In genomic region chr3:50552058-50552435, GRCh38 we compare ENCODE assay signal across 15 cellular contexts. TPM values are rescaled to one million over a fixed set of nuclear protein-coding genes. Genes with fewer than 3 reads are reported as not detected.
DNase-seq lines count a peak whose midpoint lies in the region; ATAC-seq and TF ChIP-seq lines count a peak whose summit lies in the region.
"Had no signal": no experiment of that assay in that cellular context is flagged by ENCODE, and none has a peak within 500 bp of the region (broad histone marks: within the 10 kb centered on the region; RNA-seq: fewer than 3 reads in every experiment).

No MANE protein-coding gene starts in this region.

- no peak overlapping the region for H3K18ac ChIP-seq in neuronal stem cell (ENCODE audit: low read length)

- H3K4me3 ChIP-seq in PC-3 (ENCODE audit: low read length): no peak overlapping the region
- H3K4me3 ChIP-seq in neuronal stem cell (ENCODE audit: low read length in 2 of 2): no peak overlapping the region
- H3K4me3 ChIP-seq: HAP-1 had no signal

- TF ChIP-seq CTCF in PC-3 (conservative IDR thresholded peaks at IDR 0.05; ENCODE audit: low read depth, low read length): 0 out of 2 replicates have a peak, but pooled peaks have one; percentile 9

- H3K9ac ChIP-seq in PC-3 (ENCODE audit: low read length) (no peak overlapping the region), neuronal stem cell (ENCODE audit: low read depth, low read length, poor library complexity) (no peak overlapping the region)

- no peaks in the 10 kb centered on the region for H3K79me1 ChIP-seq in neuronal stem cell (ENCODE audit: low read depth, low read length)

- no peak for ATAC-seq in PC-3

- CTCF ChIA-PET in PC-3 (lab: Charles Lee): no interaction called here

- intact Hi-C loops in PC-3 (cut with micrococcal nuclease): no loop called here

- no TSS peak for BruUV-seq in PC-3 (replicated peaks; lab: Mats Ljungman, UMichigan)

- H3K36me3 ChIP-seq in PC-3 (ENCODE audit: low read depth, low read length): no peaks in the 10 kb centered on the region
- H3K36me3 ChIP-seq in neuronal stem cell (replicated peaks in 1 of 2; ENCODE audit: control insufficient read depth in 2 of 2, insufficient read depth in 2 of 2, low read length in 2 of 2): no peaks in the 10 kb centered on the region
- H3K36me3 ChIP-seq: HAP-1 had no signal

- H4K8ac ChIP-seq in neuronal stem cell (ENCODE audit: low read depth, low read length): no peak overlapping the region

- H3K4me2 ChIP-seq in PC-3 (ENCODE audit: low read length): no peak overlapping the region
- H3K4me2 ChIP-seq in neuronal stem cell (ENCODE audit: insufficient read depth, low read length, poor library complexity, severe bottlenecking): no peak overlapping the region

- no peak overlapping the region for H2BK120ac ChIP-seq in neuronal stem cell (ENCODE audit: low read depth, low read length)

- no peaks in the 10 kb centered on the region for H3F3A ChIP-seq in PC-3 (ENCODE audit: low read length, unreplicated experiment)

- no CpG with 5 or more reads among the region's 5 CpGs for WGBS in neuronal stem cell (ENCODE audit: extremely low coverage in 2 of 2, insufficient read length in 2 of 2, insufficient replicate concordance in 1 of 2), 2 donors

- no peak overlapping the region for H3K23ac ChIP-seq in neuronal stem cell (ENCODE audit: low read depth, low read length, poor library complexity)

- H3K4ac ChIP-seq in neuronal stem cell (ENCODE audit: low read length): no peak overlapping the region

- no peak for DNase-seq in PC-3
- DNase-seq in cerebellar cortex (ENCODE audit: low spot score): peak; percentile 76
- DNase-seq in neuronal stem cell (ENCODE audit: low spot score): no peak
- DNase-seq in activated CD4-positive, alpha-beta T cell treated with anti-CD3 and anti-CD28 coated beads, Interleukin-2, amount 50 U/mL, for 48 hours: no peak
- DNase-seq in NCI-H1417 treated with DMSO at 0.1 percent for 48 hours (lab: John Stamatoyannopoulos, UW): no peak
- no peak for DNase-seq in NCI-H128 (lab: John Stamatoyannopoulos, UW; ENCODE audit: unreplicated experiment)
- DNase-seq: CD4-positive, alpha-beta memory T cell; COR-L47; DMS53; DMS79 treated with DMSO at 0.1 percent for 48 hours; GOT3; HFFc6 had no signal

- POLR2A ChIA-PET in PC-3 (lab: Charles Lee; ENCODE audit: unreplicated experiment): no interaction called here

- H3K9me3 ChIP-seq in PC-3 (ENCODE audit: low read length): no peaks in the 10 kb centered on the region
- no peaks in the 10 kb centered on the region for H3K9me3 ChIP-seq in neuronal stem cell (replicated peaks in 1 of 2; ENCODE audit: control insufficient read depth in 2 of 2, insufficient read depth in 1 of 2, low read depth in 1 of 2, low read length in 2 of 2)
- H3K9me3 ChIP-seq: HAP-1 had no signal

- H3K27ac ChIP-seq in PC-3 (ENCODE audit: low read length) (no peak overlapping the region), neuronal stem cell (replicated peaks; ENCODE audit: low read length) (no peak overlapping the region)

- H2AK5ac ChIP-seq in neuronal stem cell (ENCODE audit: low read depth, low read length): no peak overlapping the region

- no peaks in the 10 kb centered on the region for H3K79me2 ChIP-seq in PC-3 (ENCODE audit: low read length)

- no peak overlapping the region for H4K91ac ChIP-seq in neuronal stem cell (ENCODE audit: low read depth, low read length, poor library complexity)

- H2BK12ac ChIP-seq in neuronal stem cell (ENCODE audit: low read length): no peak overlapping the region

- H3K27me3 ChIP-seq in PC-3 (ENCODE audit: low read length): no peaks in the 10 kb centered on the region
- H3K27me3 ChIP-seq in neuronal stem cell (ENCODE audit: control insufficient read depth in 3 of 3, insufficient read depth in 3 of 3, low read depth in 1 of 3, low read length in 3 of 3): peaks cover 0 to 60% (median 0%) of the 10 kb centered on the region in 3 experiments

- H4K20me1 ChIP-seq in PC-3 (ENCODE audit: low read length): no peaks in the 10 kb centered on the region

- no peak overlapping the region for H3K14ac ChIP-seq in neuronal stem cell (ENCODE audit: low read length)

- H3K4me1 ChIP-seq in PC-3 (ENCODE audit: insufficient read depth, low read length) (no peaks in the 10 kb centered on the region), neuronal stem cell (ENCODE audit: control insufficient read depth in 2 of 2, insufficient read depth in 1 of 2, low read depth in 1 of 2, low read length in 2 of 2) (no peaks in the 10 kb centered on the region)

- peak overlapping the region; percentile 26 for H2BK5ac ChIP-seq in neuronal stem cell (ENCODE audit: low read length)

- H2AFZ ChIP-seq in PC-3 (ENCODE audit: low read length): no peak overlapping the region
- H2AFZ ChIP-seq in neuronal stem cell (ENCODE audit: low read length): no peak overlapping the region

- no peak overlapping the region for H2BK15ac ChIP-seq in neuronal stem cell (ENCODE audit: low read length)

- no peaks in the 10 kb centered on the region for H3K9me2 ChIP-seq in PC-3 (replicated peaks; ENCODE audit: low read length)

RNA-seq across cellular contexts. Expression of gene C3orf18, which starts 15.5 kb away (rescaled TPM):
- total RNA-seq in PC-3 (2014; rRNA removed): 31.2 and 33.9 TPM in 2 replicates
- 9.9 TPM for polyA plus RNA-seq in neuronal stem cell (2013, experiment 1 of 2)
- polyA plus RNA-seq in neuronal stem cell (2013, experiment 2 of 2): 9.3 TPM
- total RNA-seq: A172 had no signal

RNA-seq across cellular contexts. Expression of gene HEMK1, which starts 17.3 kb away (rescaled TPM):
- total RNA-seq in PC-3 (2014; rRNA removed): 20.3 and 22.2 TPM in 2 replicates
- 15.5 TPM for polyA plus RNA-seq in neuronal stem cell (2013, experiment 1 of 2)
- 15.1 TPM for polyA plus RNA-seq in neuronal stem cell (2013, experiment 2 of 2)

RNA-seq across cellular contexts. Expression of gene CACNA2D2, which starts 48.6 kb away (rescaled TPM):
- total RNA-seq in PC-3 (2014; rRNA removed): 0.17 and 0.44 TPM in 2 replicates
- polyA plus RNA-seq in neuronal stem cell (2013, experiment 1 of 2): 12.5 TPM
- 12.2 TPM for polyA plus RNA-seq in neuronal stem cell (2013, experiment 2 of 2)
- total RNA-seq: Daoy had no signal

RNA-seq across cellular contexts. Expression of gene CISH, which starts 59.5 kb away (rescaled TPM):
- total RNA-seq in PC-3 (2014; rRNA removed): 1.6 and 2.3 TPM in 2 replicates
- 2.1 TPM for polyA plus RNA-seq in neuronal stem cell (2013, experiment 1 of 2)
- 2.1 TPM for polyA plus RNA-seq in neuronal stem cell (2013, experiment 2 of 2)
